Comparison of ENCODE assay signal across 19 cellular contexts in genomic region chr1:184514447-184514846, GRCh38.
DNase-seq lines count a peak whose midpoint lies in the region; ATAC-seq and TF ChIP-seq lines count a peak whose summit lies in the region.
"Had no signal": no experiment of that assay in that cellular context is flagged by ENCODE, and none has a peak within 500 bp of the region (broad histone marks: within the 10 kb centered on the region; RNA-seq: fewer than 3 reads in every experiment).

No MANE protein-coding gene starts in this region.

- H2BK15ac ChIP-seq in IMR-90 (ENCODE audit: low read depth, low read length), result no peak overlapping the region

- H3K36me3 Mint-ChIP-seq in activated T-helper 17 cell treated with anti-CD3 and anti-CD28 coated beads, Interleukin-2, amount 50 U/mL, for 72 hours (ENCODE audit: low read depth), result no peaks in the 10 kb centered on the region
- H3K36me3 Mint-ChIP-seq: IgD-negative memory B cell had no signal

- no peak overlapping the region for H3K27ac Mint-ChIP-seq in activated T-helper 17 cell treated with anti-CD3 and anti-CD28 coated beads, Interleukin-2, amount 50 U/mL, for 72 hours
- H3K27ac Mint-ChIP-seq: CD8-positive, alpha-beta memory T cell; GM23338; IgD-negative memory B cell had no signal

- no peak overlapping the region for H3K4me3 ChIP-seq in IMR-90 (ENCODE audit: insufficient read depth, low read depth, low read length)
- no peak overlapping the region for H3K4me3 ChIP-seq in colonic mucosa
- no peak overlapping the region for H3K4me3 ChIP-seq in skeletal muscle tissue (ENCODE audit: low read length in 3 of 3)
- H3K4me3 ChIP-seq in effector memory CD4-positive, alpha-beta T cell (ENCODE audit: insufficient read depth, low read depth, low read length, poor library complexity, severe bottlenecking), result no peak overlapping the region
- H3K4me3 ChIP-seq: GM23338 had no signal

- peak; percentile 11 for DNase-seq in IMR-90
- DNase-seq in colonic mucosa, result no peak
- no peak for DNase-seq in left colon
- DNase-seq in effector memory CD4-positive, alpha-beta T cell, result no peak
- no peak for DNase-seq in stimulated activated CD4-positive, alpha-beta T cell treated with anti-CD3 and anti-CD28 coated beads, Interleukin-4, amount 100 ng/mL, for 4 hours
- DNase-seq in CD1c-positive myeloid dendritic cell (ENCODE audit: extremely low spot score), result no peak
- DNase-seq: AML-193; CD8-positive, alpha-beta memory T cell; DMS153; GDM1; NCI-H1105; NCI-H146; NCI-H2029 treated with DMSO at 0.1 percent for 48 hours; NCI-H524 treated with DMSO at 0.1 percent for 48 hours; NCI-H82 had no signal

- H2BK5ac ChIP-seq in IMR-90 (ENCODE audit: low read depth, low read length, poor library complexity, severe bottlenecking), result no peak overlapping the region

- TF ChIP-seq CTCF in IMR-90 (conservative IDR thresholded peaks at IDR 0.05; ENCODE audit: low read depth, low read length) (no peak), colonic mucosa (IDR thresholded peaks at IDR 0.05) (no peak)

- POLR2A ChIA-PET in IMR-90 (lab: Charles Lee; ENCODE audit: unreplicated experiment), result no interaction called here

- H3K4ac ChIP-seq in IMR-90 (ENCODE audit: low read depth, low read length), result no peak overlapping the region

- ATAC-seq in IMR-90 (ENCODE audit: low read depth), result peak; percentile 37; the same call in 1 of the 2 replicates
- ATAC-seq in left colon, result peak; percentile 75
- no peak for ATAC-seq in activated T-helper 17 cell treated with anti-CD3 and anti-CD28 coated beads, Interleukin-2, amount 50 U/mL, for 72 hours (replicated peaks)

- in situ Hi-C loops in IMR-90 (cut with MboI; ENCODE audit: low sequenced_read_pairs), result no loop called here

- H4K20me1 ChIP-seq in IMR-90 (ENCODE audit: insufficient read depth, low read length), result no peaks in the 10 kb centered on the region

- H2AFZ ChIP-seq in IMR-90 (replicated peaks; ENCODE audit: low read length, poor library complexity), result no peak overlapping the region
- H2AFZ ChIP-seq: GM23338 had no signal

- H3K56ac ChIP-seq in IMR-90 (ENCODE audit: extremely low read depth, insufficient read depth, low read length), result no peak overlapping the region

- no peak for TF ChIP-seq POLR2A in IMR-90 (IDR thresholded peaks at IDR 0.05; ENCODE audit: low read depth, low read length)

- CTCF ChIA-PET in IMR-90 (lab: Yijun Ruan, JAX), result no interaction called here

- H2BK20ac ChIP-seq in IMR-90 (ENCODE audit: low read depth, low read length), result no peak overlapping the region

- H3K18ac ChIP-seq in IMR-90 (ENCODE audit: low read depth, low read length), result no peak overlapping the region

- H3K4me1 ChIP-seq in IMR-90 (ENCODE audit: control insufficient read depth, insufficient read depth, low read length), result no peaks in the 10 kb centered on the region
- H3K4me1 ChIP-seq in colonic mucosa, result peaks cover 6% of the 10 kb centered on the region
- peaks cover 23 to 32% (median 24%) of the 10 kb centered on the region in 3 donors for H3K4me1 ChIP-seq in skeletal muscle tissue (ENCODE audit: control insufficient read depth in 3 of 3, insufficient read depth in 3 of 3, low read length in 3 of 3)
- H3K4me1 ChIP-seq in effector memory CD4-positive, alpha-beta T cell (ENCODE audit: control insufficient read depth, insufficient read depth, low read length, poor library complexity, severe bottlenecking), result no peaks in the 10 kb centered on the region

- no peak overlapping the region for H2BK120ac ChIP-seq in IMR-90 (ENCODE audit: low read depth, low read length)

- dilution Hi-C loops in IMR-90 (cut with HindIII; ENCODE audit: low sequenced_read_pairs, unreplicated experiment), result no loop called here

- H3K9me1 ChIP-seq in IMR-90 (ENCODE audit: insufficient read depth, low read length), result no peaks in the 10 kb centered on the region

- TF ChIP-seq RAD21 in IMR-90 (IDR thresholded peaks at IDR 0.05; ENCODE audit: low read length), result no peak

- H3K4me2 ChIP-seq in IMR-90 (ENCODE audit: low read depth, low read length), result no peak overlapping the region
- H3K4me2 ChIP-seq: GM23338 had no signal

- H3K27ac ChIP-seq in IMR-90 (ENCODE audit: insufficient read depth, low read length) (no peak overlapping the region), colonic mucosa (peak overlapping the region; percentile 17), skeletal muscle tissue (ENCODE audit: low read depth, low read length) (peak overlapping the region; percentile 20)
- H3K27ac ChIP-seq in effector memory CD4-positive, alpha-beta T cell (ENCODE audit: insufficient read depth, low read length, poor library complexity, severe bottlenecking), result no peak overlapping the region

- no peaks in the 10 kb centered on the region for H3K27me3 ChIP-seq in IMR-90 (ENCODE audit: control insufficient read depth, insufficient read depth, low read length)
- no peaks in the 10 kb centered on the region for H3K27me3 ChIP-seq in colonic mucosa
- no peaks in the 10 kb centered on the region for H3K27me3 ChIP-seq in skeletal muscle tissue (ENCODE audit: control insufficient read depth in 3 of 3, insufficient read depth in 3 of 3, low read length in 3 of 3)
- H3K27me3 ChIP-seq in effector memory CD4-positive, alpha-beta T cell (replicated peaks; ENCODE audit: control insufficient read depth, insufficient read depth, low read length, poor library complexity, severe bottlenecking), result no peaks in the 10 kb centered on the region

- H3K4me3 Mint-ChIP-seq in activated T-helper 17 cell treated with anti-CD3 and anti-CD28 coated beads, Interleukin-2, amount 50 U/mL, for 72 hours, result no peak overlapping the region
- H3K4me3 Mint-ChIP-seq: CD8-positive, alpha-beta memory T cell; GM23338; IgD-negative memory B cell had no signal

- H3K79me1 ChIP-seq in IMR-90 (ENCODE audit: low read depth in 1 of 2, low read length in 2 of 2), result no peaks in the 10 kb centered on the region

- no peak overlapping the region for H3K14ac ChIP-seq in IMR-90 (replicated peaks; ENCODE audit: low read depth, low read length)

- no peaks in the 10 kb centered on the region for H3K36me3 ChIP-seq in IMR-90 (ENCODE audit: control insufficient read depth, insufficient read depth, low read length)
- H3K36me3 ChIP-seq in colonic mucosa, result no peaks in the 10 kb centered on the region
- H3K36me3 ChIP-seq in skeletal muscle tissue (ENCODE audit: control insufficient read depth in 3 of 3, insufficient read depth in 3 of 3, low read length in 3 of 3), result peaks cover 0 to 7% (median 4%) of the 10 kb centered on the region in 3 donors
- no peaks in the 10 kb centered on the region for H3K36me3 ChIP-seq in effector memory CD4-positive, alpha-beta T cell (ENCODE audit: control insufficient read depth, insufficient read depth, low read length)

- H2AK9ac ChIP-seq in IMR-90 (replicated peaks; ENCODE audit: low read depth, low read length, poor library complexity), result no peak overlapping the region

- H3K9ac ChIP-seq in IMR-90 (ENCODE audit: low read depth, low read length) (no peak overlapping the region), colonic mucosa (ENCODE audit: low read depth in 2 of 2, low read length in 2 of 2) (no peak overlapping the region), skeletal muscle tissue (ENCODE audit: low read depth in 1 of 3, low read length in 3 of 3) (no peak overlapping the region)

- no peak overlapping the region for H4K91ac ChIP-seq in IMR-90 (ENCODE audit: insufficient read depth, low read depth, low read length)

- no peaks in the 10 kb centered on the region for H3K4me1 Mint-ChIP-seq in activated T-helper 17 cell treated with anti-CD3 and anti-CD28 coated beads, Interleukin-2, amount 50 U/mL, for 72 hours
- H3K4me1 Mint-ChIP-seq: CD8-positive, alpha-beta memory T cell; IgD-negative memory B cell had no signal

- no peak overlapping the region for H3K23ac ChIP-seq in IMR-90 (ENCODE audit: low read depth, low read length)

- intact Hi-C loops in IMR-90 (cut with micrococcal nuclease) (no loop called here), colonic mucosa (cut with DNase I) (no loop called here), left colon (cut with DNase I, micrococcal nuclease) (no loop called here)

- H3K9me3 Mint-ChIP-seq in activated T-helper 17 cell treated with anti-CD3 and anti-CD28 coated beads, Interleukin-2, amount 50 U/mL, for 72 hours, result no peaks in the 10 kb centered on the region
- H3K9me3 Mint-ChIP-seq: CD8-positive, alpha-beta memory T cell; GM23338; IgD-negative memory B cell had no signal

- H3K9me3 ChIP-seq in IMR-90 (ENCODE audit: control insufficient read depth, insufficient read depth, low read length) (no peaks in the 10 kb centered on the region), colonic mucosa (no peaks in the 10 kb centered on the region), skeletal muscle tissue (ENCODE audit: control insufficient read depth in 3 of 3, low read length in 3 of 3) (no peaks in the 10 kb centered on the region)
- H3K9me3 ChIP-seq in effector memory CD4-positive, alpha-beta T cell (ENCODE audit: control insufficient read depth, low read length), result no peaks in the 10 kb centered on the region

- WGBS in IMR-90 (ENCODE audit: extremely low coverage in 2 of 2, insufficient read length in 1 of 2), 2 experiments, result no CpG with 5 or more reads among the region's 2 CpGs

- peaks cover 8% of the 10 kb centered on the region for H3K27me3 Mint-ChIP-seq in activated T-helper 17 cell treated with anti-CD3 and anti-CD28 coated beads, Interleukin-2, amount 50 U/mL, for 72 hours
- H3K27me3 Mint-ChIP-seq: IgD-negative memory B cell had no signal

- no TSS peak for BruUV-seq in IMR-90 (replicated peaks; lab: Mats Ljungman, UMichigan)

- no peak overlapping the region for H4K8ac ChIP-seq in IMR-90 (ENCODE audit: low read depth in 2 of 2, low read length in 2 of 2)

- no peak overlapping the region for H2AK5ac ChIP-seq in IMR-90 (ENCODE audit: low read depth, low read length)

- no peak overlapping the region for H4K5ac ChIP-seq in IMR-90 (ENCODE audit: low read depth, low read length)

TF ChIP-seq in IMR-90, 13 proteins besides CTCF, POLR2A, EP300 and RAD21 (continues in another document):
- no peak for TF ChIP-seq MAFK (IDR thresholded peaks at IDR 0.05; ENCODE audit: low read depth, low read length)
- TF ChIP-seq RCOR1 (IDR thresholded peaks at IDR 0.05; ENCODE audit: insufficient replicate concordance, low read length), result no peak
- no peak for TF ChIP-seq SMC3 (IDR thresholded peaks at IDR 0.05; ENCODE audit: low read depth, low read length)
- no peak for TF ChIP-seq BHLHE40 (IDR thresholded peaks at IDR 0.05; ENCODE audit: low read depth, low read length)
- no peak for TF ChIP-seq CHD1 (IDR thresholded peaks at IDR 0.05; ENCODE audit: low read depth, low read length)
- no peak for TF ChIP-seq NFE2L2 (IDR thresholded peaks at IDR 0.05; ENCODE audit: low read depth, low read length)
- TF ChIP-seq, protein P1, sequence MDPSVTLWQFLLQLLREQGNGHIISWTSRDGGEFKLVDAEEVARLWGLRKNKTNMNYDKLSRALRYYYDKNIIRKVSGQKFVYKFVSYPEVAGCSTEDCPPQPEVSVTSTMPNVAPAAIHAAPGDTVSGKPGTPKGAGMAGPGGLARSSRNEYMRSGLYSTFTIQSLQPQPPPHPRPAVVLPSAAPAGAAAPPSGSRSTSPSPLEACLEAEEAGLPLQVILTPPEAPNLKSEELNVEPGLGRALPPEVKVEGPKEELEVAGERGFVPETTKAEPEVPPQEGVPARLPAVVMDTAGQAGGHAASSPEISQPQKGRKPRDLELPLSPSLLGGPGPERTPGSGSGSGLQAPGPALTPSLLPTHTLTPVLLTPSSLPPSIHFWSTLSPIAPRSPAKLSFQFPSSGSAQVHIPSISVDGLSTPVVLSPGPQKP (IDR thresholded peaks at IDR 0.05; ENCODE audit: borderline replicate concordance, low read depth, low read length), result no peak

Comparison
In these comparisons a context has a peak if more than half of its experiments do, and no peak if none do; other contexts are left out.
1. H3K27ac ChIP-seq: peak in colonic mucosa (single experiment) and skeletal muscle tissue (single experiment); none in IMR-90 (single experiment) and effector memory CD4-positive, alpha-beta T cell (single experiment).